Comparison of ENCODE assay signal across 26 cellular contexts in genomic region chr9:98367371-98367900, GRCh38.
"Had no signal": no experiment of that assay in that cellular context is flagged by ENCODE, and none has a peak within 500 bp of the region (broad histone marks: within the 10 kb centered on the region; RNA-seq: fewer than 3 reads in every experiment).

No MANE protein-coding gene starts in this region.

- H3K4me3 Mint-ChIP-seq: dendritic cell treated with granulocyte-macrophage colony-stimulating factor and Interleukin-4, amounts not matched to agents 40 ng/mL and 50 ng/mL, for 4 days; endodermal cell; immature natural killer cell; naive thymus-derived CD8-positive, alpha-beta T cell; nephron progenitor cell; stimulated activated effector memory CD8-positive, alpha-beta T cell treated with anti-CD3 and anti-CD28 coated beads, Interleukin-12 subunit alpha, Interleukin-12 subunit beta, amount 100 ng/mL, for 72 hours; type B pancreatic cell had no signal

- H3K27ac Mint-ChIP-seq: dendritic cell treated with granulocyte-macrophage colony-stimulating factor and Interleukin-4, amounts not matched to agents 40 ng/mL and 50 ng/mL, for 4 days; endodermal cell; immature natural killer cell; naive thymus-derived CD8-positive, alpha-beta T cell; nephron progenitor cell; stimulated activated effector memory CD8-positive, alpha-beta T cell treated with anti-CD3 and anti-CD28 coated beads, Interleukin-12 subunit alpha, Interleukin-12 subunit beta, amount 100 ng/mL, for 72 hours; type B pancreatic cell had no signal

- ATAC-seq: foreskin keratinocyte; left ventricle myocardium superior; lower lobe of right lung; naive thymus-derived CD8-positive, alpha-beta T cell; stimulated activated effector memory CD8-positive, alpha-beta T cell treated with anti-CD3 and anti-CD28 coated beads, Interleukin-12 subunit alpha, Interleukin-12 subunit beta, amount 100 ng/mL, for 72 hours had no signal

- H3K36me3 ChIP-seq: colonic mucosa, esophagus squamous epithelium, lower lobe of right lung, prostate gland, right atrium auricular region, sigmoid colon, tibial artery had no signal

- DNase-seq: colonic mucosa; effector CD8-positive, alpha-beta T cell; endodermal cell; esophagus squamous epithelium; foreskin keratinocyte; hypothalamus; immature natural killer cell; left ventricle myocardium superior; lower lobe of right lung; naive thymus-derived CD8-positive, alpha-beta T cell; nephron progenitor cell; nucleus accumbens; sigmoid colon; stimulated activated CD4-positive, alpha-beta T cell treated with anti-CD3 and anti-CD28 coated beads, Interleukin-2, amount 100 ng/mL, for 24 hours; stimulated activated CD4-positive, alpha-beta T cell treated with anti-CD3 and anti-CD28 coated beads, Interleukin-4, amount 100 ng/mL, for 24 hours; stimulated activated naive CD4-positive, alpha-beta T cell treated with Interleukin-2 at 50 U/mL for 16 hours; substantia nigra; testis; tibial artery had no signal

- H3K9me3 ChIP-seq: colonic mucosa, prostate gland, testis had no signal

- H3K4me1 Mint-ChIP-seq: immature natural killer cell; naive thymus-derived CD8-positive, alpha-beta T cell; nephron progenitor cell had no signal

- FAIRE-seq: keratinocyte had no signal

- H3K27ac ChIP-seq: colonic mucosa, epithelial cell of prostate, esophagus squamous epithelium, foreskin keratinocyte, lower lobe of right lung, prostate gland, right atrium auricular region, sigmoid colon, testis, tibial artery had no signal

- H3K27me3 ChIP-seq: colonic mucosa, esophagus squamous epithelium, right atrium auricular region, sigmoid colon, testis, tibial artery had no signal

- H3K4me3 ChIP-seq: colonic mucosa, esophagus squamous epithelium, lower lobe of right lung, prostate gland, right atrium auricular region, sigmoid colon, testis, tibial artery had no signal

- H3K4me1 ChIP-seq: colonic mucosa, esophagus squamous epithelium, foreskin keratinocyte, lower lobe of right lung, prostate gland, right atrium auricular region, sigmoid colon, testis, tibial artery had no signal

- H3K36me3 Mint-ChIP-seq: stimulated activated effector memory CD8-positive, alpha-beta T cell treated with anti-CD3 and anti-CD28 coated beads, Interleukin-12 subunit alpha, Interleukin-12 subunit beta, amount 100 ng/mL, for 72 hours had no signal
